ENCODE assay signal across 15 cellular contexts in the genomic region with DNA sequence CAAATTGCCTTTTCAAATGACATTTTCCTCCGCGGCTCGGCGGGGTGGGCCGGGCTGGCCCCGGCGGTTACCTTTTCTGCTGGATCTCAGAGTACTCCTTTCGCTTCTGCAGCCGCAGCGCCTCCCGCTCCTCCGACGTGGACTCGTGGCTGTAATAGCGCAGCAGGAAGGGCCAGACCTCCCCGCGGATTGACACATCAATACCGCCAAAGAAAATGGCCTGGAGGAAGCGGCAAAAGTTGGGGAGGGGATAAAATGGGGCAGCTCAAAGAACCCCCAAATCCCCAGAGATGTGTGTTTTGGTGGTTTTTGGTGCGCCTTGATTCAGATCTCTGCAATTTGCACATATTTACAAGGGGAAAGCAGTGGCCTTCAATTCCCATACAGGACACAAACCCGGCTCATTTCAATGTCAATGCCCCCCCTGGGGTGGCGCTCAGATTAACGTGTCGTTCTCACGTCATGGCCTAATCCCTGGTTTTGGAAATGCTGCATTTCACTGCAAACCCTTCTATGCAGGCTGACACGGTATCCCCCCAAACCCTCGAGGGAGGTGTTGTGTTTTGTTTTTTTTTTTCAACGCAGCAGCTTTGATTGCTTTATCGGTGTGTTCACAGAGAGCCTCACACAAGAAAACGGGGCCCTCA.
DNase-seq lines count a peak whose midpoint lies in the region; ATAC-seq and TF ChIP-seq lines count a peak whose summit lies in the region.
"Had no signal": no experiment of that assay in that cellular context is flagged by ENCODE, and none has a peak within 500 bp of the region (broad histone marks: within the 10 kb centered on the region; RNA-seq: fewer than 3 reads in every experiment).

No MANE protein-coding gene starts in this region.

- DNase-seq in H7 (peak; percentile 91), RWPE2 (ENCODE audit: low spot score) (peak; percentile 48), posterior vena cava (ENCODE audit: low spot score) (peak; percentile 73), G401 (ENCODE audit: low spot score) (no peak), NCI-H1694 treated with DMSO at 0.1 percent for 48 hours (lab: John Stamatoyannopoulos, UW) (no peak)
- DNase-seq: activated naive CD4-positive, alpha-beta T cell treated with anti-CD3 and anti-CD28 coated beads, Interleukin-2, amount 50 U/mL, for 16 hours; CD4-positive, CD25-positive, alpha-beta regulatory T cell; HCEC 1CT; NCI-H1436; NCI-H748 treated with DMSO at 0.1 percent for 48 hours had no signal

- H3K27ac ChIP-seq in RWPE2 (ENCODE audit: poor library complexity, severe bottlenecking) = no peak overlapping the region

- peaks cover 11% of the 10 kb centered on the region for H3K4me1 ChIP-seq in RWPE2 (ENCODE audit: insufficient read depth, poor library complexity, severe bottlenecking)

- H3K36me3 ChIP-seq in H7 (replicated peaks; ENCODE audit: control insufficient read depth, insufficient read depth, low read length) (peaks cover 10% of the 10 kb centered on the region), RWPE2 (ENCODE audit: low read depth) (no peaks in the 10 kb centered on the region)

- H3K4me3 ChIP-seq in H7 (ENCODE audit: insufficient read depth, low read depth, low read length) = peak overlapping the region; percentile 24
- H3K4me3 ChIP-seq in RWPE2 (ENCODE audit: severe bottlenecking) = no peak overlapping the region
- peak overlapping the region; percentile 33 for H3K4me3 ChIP-seq in iPS-11a (ENCODE audit: low read depth, low read length)

- in situ Hi-C loops in G401 (cut with HindIII; ENCODE audit: low sequenced_read_pairs) = no loop called here

- H3K27me3 ChIP-seq in H7 (ENCODE audit: control insufficient read depth, insufficient read depth, low read length) (no peaks in the 10 kb centered on the region), RWPE2 (ENCODE audit: insufficient read depth, poor library complexity, severe bottlenecking) (no peaks in the 10 kb centered on the region)

- TF ChIP-seq CTCF in RWPE2 (IDR thresholded peaks at IDR 0.05; ENCODE audit: poor library complexity, severe bottlenecking) = no peak

- intact Hi-C loops in posterior vena cava (cut with DNase I) = no loop called here

- no peak for ATAC-seq in RWPE2 (ENCODE audit: low read depth)
- no peak for ATAC-seq in HG02610 (IDR thresholded peaks at IDR 0.05; ENCODE audit: unreplicated experiment)
- ATAC-seq in HG03439 (IDR thresholded peaks at IDR 0.05; ENCODE audit: unreplicated experiment) = no peak
- ATAC-seq: esophagus mucosa, right cardiac atrium had no signal

- H3K9me3 ChIP-seq in RWPE2 (ENCODE audit: severe bottlenecking) = no peaks in the 10 kb centered on the region

Comparison
In these comparisons a context has a peak if more than half of its experiments do, and no peak if none do; other contexts are left out.
1. DNase-seq: peak in H7 (single experiment), RWPE2 (single experiment) and posterior vena cava (single experiment); none in G401 (single experiment) and NCI-H1694 treated with DMSO at 0.1 percent for 48 hours (single experiment).